In the genomic region with DNA sequence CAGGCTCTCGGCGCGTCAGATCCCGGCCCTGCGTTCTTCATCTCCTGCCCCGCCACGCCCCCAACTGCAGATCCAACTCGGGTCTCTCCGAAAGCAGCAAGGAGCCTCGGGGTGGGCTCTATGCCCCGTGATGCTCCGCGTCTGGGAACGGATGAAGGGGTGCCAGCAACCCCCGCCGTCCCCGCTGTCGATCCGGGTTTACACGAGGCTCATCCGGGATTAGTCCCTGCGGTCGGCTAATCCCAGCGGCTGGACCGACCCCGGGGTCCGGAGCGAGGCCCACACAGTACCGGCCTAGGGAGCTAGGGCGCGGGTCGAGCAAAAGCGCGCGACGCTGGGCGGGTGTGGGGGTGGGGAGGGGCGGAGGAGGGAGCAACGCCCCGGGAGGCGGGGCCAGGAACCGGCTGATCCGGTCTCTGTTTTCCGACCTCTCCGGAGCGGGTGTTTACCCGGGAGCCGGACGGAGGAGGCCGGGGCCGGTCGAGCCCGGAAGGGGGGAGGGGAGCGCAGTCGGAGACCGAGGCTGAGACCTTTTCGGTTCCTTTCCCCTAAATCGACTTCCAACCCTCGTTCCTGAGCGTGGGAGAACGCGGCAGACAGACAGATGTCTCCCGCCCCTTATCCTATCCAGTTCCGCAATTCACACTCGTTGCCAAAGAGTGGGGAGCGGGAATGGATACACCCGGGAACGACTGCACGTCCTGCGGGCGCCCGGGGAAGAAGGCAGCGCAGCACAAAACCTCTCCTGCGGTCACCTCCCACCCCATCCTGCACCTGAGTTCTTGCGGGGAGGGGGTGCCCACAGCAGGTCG, we compare ENCODE assay signal across 1 cellular context.
TF ChIP-seq lines count a peak whose summit lies in the region.

No MANE protein-coding gene starts in this region.

TF ChIP-seq in K562, 482 proteins besides CTCF, POLR2A, EP300 and RAD21 (continued from another document and continues in another):
- TF ChIP-seq PRPF4 (IDR thresholded peaks at IDR 0.05; ENCODE audit: insufficient read depth, low read depth, low read length, poor library complexity, severe bottlenecking) = no peak
- no peak for TF ChIP-seq ZNF696 (CRISPR knock-in tag; conservative IDR thresholded peaks at IDR 0.05)
- TF ChIP-seq SAFB2 (IDR thresholded peaks at IDR 0.05; ENCODE audit: borderline replicate concordance, low read depth, low read length, severe bottlenecking) = no peak
- TF ChIP-seq ZFPM2 (CRISPR knock-in tag; IDR thresholded peaks at IDR 0.05) = peak; percentile 87; the same call in 1 of the 2 replicates
- TF ChIP-seq ZNF41 (CRISPR knock-in tag; conservative IDR thresholded peaks at IDR 0.05) = no peak
- TF ChIP-seq, protein P1, sequence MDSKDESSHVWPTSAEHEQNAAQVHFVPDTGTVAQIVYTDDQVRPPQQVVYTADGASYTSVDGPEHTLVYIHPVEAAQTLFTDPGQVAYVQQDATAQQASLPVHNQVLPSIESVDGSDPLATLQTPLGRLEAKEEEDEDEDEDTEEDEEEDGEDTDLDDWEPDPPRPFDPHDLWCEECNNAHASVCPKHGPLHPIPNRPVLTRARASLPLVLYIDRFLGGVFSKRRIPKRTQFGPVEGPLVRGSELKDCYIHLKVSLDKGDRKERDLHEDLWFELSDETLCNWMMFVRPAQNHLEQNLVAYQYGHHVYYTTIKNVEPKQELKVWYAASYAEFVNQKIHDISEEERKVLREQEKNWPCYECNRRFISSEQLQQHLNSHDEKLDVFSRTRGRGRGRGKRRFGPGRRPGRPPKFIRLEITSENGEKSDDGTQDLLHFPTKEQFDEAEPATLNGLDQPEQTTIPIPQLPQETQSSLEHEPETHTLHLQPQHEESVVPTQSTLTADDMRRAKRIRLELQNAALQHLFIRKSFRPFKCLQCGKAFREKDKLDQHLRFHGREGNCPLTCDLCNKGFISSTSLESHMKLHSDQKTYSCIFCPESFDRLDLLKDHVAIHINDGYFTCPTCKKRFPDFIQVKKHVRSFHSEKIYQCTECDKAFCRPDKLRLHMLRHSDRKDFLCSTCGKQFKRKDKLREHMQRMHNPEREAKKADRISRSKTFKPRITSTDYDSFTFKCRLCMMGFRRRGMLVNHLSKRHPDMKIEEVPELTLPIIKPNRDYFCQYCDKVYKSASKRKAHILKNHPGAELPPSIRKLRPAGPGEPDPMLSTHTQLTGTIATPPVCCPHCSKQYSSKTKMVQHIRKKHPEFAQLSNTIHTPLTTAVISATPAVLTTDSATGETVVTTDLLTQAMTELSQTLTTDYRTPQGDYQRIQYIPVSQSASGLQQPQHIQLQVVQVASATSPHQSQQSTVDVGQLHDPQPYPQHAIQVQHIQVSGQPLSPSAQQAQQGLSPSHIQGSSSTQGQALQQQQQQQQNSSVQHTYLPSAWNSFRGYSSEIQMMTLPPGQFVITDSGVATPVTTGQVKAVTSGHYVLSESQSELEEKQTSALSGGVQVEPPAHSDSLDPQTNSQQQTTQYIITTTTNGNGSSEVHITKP (IDR thresholded peaks at IDR 0.05; ENCODE audit: partially characterized antibody) = no peak
- no peak for TF ChIP-seq MEF2A (IDR thresholded peaks at IDR 0.05; ENCODE audit: control insufficient read depth, low read depth, low read length)
- TF ChIP-seq ZNF316 (IDR thresholded peaks at IDR 0.05) = no peak
- no peak for TF ChIP-seq BRCA1 (IDR thresholded peaks at IDR 0.05)
- no peak for TF ChIP-seq BRCA1 (CRISPR knock-in tag; IDR thresholded peaks at IDR 0.05)
- TF ChIP-seq, protein P2, sequence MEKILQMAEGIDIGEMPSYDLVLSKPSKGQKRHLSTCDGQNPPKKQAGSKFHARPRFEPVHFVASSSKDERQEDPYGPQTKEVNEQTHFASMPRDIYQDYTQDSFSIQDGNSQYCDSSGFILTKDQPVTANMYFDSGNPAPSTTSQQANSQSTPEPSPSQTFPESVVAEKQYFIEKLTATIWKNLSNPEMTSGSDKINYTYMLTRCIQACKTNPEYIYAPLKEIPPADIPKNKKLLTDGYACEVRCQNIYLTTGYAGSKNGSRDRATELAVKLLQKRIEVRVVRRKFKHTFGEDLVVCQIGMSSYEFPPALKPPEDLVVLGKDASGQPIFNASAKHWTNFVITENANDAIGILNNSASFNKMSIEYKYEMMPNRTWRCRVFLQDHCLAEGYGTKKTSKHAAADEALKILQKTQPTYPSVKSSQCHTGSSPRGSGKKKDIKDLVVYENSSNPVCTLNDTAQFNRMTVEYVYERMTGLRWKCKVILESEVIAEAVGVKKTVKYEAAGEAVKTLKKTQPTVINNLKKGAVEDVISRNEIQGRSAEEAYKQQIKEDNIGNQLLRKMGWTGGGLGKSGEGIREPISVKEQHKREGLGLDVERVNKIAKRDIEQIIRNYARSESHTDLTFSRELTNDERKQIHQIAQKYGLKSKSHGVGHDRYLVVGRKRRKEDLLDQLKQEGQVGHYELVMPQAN (IDR thresholded peaks at IDR 0.05; ENCODE audit: borderline replicate concordance) = peak; percentile 74
- TF ChIP-seq ZNF583 (CRISPR knock-in tag; IDR thresholded peaks at IDR 0.05) = no peak
- TF ChIP-seq ZNF584 (CRISPR knock-in tag; IDR thresholded peaks at IDR 0.05; ENCODE audit: low read depth) = peak; percentile 58; the same call in 1 of the 2 replicates
- TF ChIP-seq FOS (IDR thresholded peaks at IDR 0.05; ENCODE audit: extremely low read depth, insufficient read length) = no peak
- TF ChIP-seq, protein P3, sequence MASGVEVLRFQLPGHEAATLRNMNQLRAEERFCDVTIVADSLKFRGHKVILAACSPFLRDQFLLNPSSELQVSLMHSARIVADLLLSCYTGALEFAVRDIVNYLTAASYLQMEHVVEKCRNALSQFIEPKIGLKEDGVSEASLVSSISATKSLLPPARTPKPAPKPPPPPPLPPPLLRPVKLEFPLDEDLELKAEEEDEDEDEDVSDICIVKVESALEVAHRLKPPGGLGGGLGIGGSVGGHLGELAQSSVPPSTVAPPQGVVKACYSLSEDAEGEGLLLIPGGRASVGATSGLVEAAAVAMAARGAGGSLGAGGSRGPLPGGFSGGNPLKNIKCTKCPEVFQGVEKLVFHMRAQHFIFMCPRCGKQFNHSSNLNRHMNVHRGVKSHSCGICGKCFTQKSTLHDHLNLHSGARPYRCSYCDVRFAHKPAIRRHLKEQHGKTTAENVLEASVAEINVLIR (CRISPR knock-in tag; IDR thresholded peaks at IDR 0.05) = no peak
- TF ChIP-seq EGR1 (conservative IDR thresholded peaks at IDR 0.05) = peak; percentile 85
- no peak for TF ChIP-seq ZFP30 (CRISPR knock-in tag; IDR thresholded peaks at IDR 0.05; ENCODE audit: borderline replicate concordance)
- TF ChIP-seq, protein P4, sequence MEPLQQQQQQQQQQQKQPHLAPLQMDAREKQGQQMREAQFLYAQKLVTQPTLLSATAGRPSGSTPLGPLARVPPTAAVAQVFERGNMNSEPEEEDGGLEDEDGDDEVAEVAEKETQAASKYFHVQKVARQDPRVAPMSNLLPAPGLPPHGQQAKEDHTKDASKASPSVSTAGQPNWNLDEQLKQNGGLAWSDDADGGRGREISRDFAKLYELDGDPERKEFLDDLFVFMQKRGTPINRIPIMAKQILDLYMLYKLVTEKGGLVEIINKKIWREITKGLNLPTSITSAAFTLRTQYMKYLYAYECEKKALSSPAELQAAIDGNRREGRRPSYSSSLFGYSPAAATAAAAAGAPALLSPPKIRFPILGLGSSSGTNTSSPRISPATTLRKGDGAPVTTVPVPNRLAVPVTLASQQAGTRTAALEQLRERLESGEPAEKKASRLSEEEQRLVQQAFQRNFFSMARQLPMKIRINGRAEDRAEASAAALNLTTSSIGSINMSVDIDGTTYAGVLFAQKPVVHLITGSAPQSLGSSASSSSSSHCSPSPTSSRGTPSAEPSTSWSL (CRISPR knock-in tag; IDR thresholded peaks at IDR 0.05; ENCODE audit: borderline replicate concordance) = 0 out of 2 replicates have a peak, but pooled peaks have one; percentile 45
- peak; percentile 10; the same call in 1 of the 2 replicates for TF ChIP-seq SMARCC2 (IDR thresholded peaks at IDR 0.05; ENCODE audit: low read depth)
- TF ChIP-seq, protein P5, sequence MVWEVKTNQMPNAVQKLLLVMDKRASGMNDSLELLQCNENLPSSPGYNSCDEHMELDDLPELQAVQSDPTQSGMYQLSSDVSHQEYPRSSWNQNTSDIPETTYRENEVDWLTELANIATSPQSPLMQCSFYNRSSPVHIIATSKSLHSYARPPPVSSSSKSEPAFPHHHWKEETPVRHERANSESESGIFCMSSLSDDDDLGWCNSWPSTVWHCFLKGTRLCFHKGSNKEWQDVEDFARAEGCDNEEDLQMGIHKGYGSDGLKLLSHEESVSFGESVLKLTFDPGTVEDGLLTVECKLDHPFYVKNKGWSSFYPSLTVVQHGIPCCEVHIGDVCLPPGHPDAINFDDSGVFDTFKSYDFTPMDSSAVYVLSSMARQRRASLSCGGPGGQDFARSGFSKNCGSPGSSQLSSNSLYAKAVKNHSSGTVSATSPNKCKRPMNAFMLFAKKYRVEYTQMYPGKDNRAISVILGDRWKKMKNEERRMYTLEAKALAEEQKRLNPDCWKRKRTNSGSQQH (CRISPR knock-in tag; IDR thresholded peaks at IDR 0.05) = 0 out of 2 replicates have a peak, but pooled peaks have one; percentile 47
- TF ChIP-seq, protein P6, sequence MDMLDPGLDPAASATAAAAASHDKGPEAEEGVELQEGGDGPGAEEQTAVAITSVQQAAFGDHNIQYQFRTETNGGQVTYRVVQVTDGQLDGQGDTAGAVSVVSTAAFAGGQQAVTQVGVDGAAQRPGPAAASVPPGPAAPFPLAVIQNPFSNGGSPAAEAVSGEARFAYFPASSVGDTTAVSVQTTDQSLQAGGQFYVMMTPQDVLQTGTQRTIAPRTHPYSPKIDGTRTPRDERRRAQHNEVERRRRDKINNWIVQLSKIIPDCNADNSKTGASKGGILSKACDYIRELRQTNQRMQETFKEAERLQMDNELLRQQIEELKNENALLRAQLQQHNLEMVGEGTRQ (CRISPR knock-in tag; IDR thresholded peaks at IDR 0.05) = no peak
- TF ChIP-seq ZNF830 (CRISPR knock-in tag; IDR thresholded peaks at IDR 0.05) = no peak
- no peak for TF ChIP-seq CREB1 (IDR thresholded peaks at IDR 0.05)
- 0 out of 2 replicates have a peak, but pooled peaks have one; percentile 50 for TF ChIP-seq CREB1 (CRISPR knock-in tag; IDR thresholded peaks at IDR 0.05)
- peak in 1 of 2 experiments; percentile 30; a peak in 1 of 4 replicates for TF ChIP-seq SIN3A (IDR thresholded peaks at IDR 0.05; ENCODE audit: borderline replicate concordance in 2 of 2, control insufficient read depth in 1 of 2, low read depth in 2 of 2, low read length in 2 of 2)
- TF ChIP-seq NEUROD1 (IDR thresholded peaks at IDR 0.05; ENCODE audit: borderline replicate concordance, low read depth, low read length, partially characterized antibody) = peak; percentile 12
- peak; percentile 67; the same call in 1 of the 2 replicates for TF ChIP-seq RNF2 (IDR thresholded peaks at IDR 0.05)
- no peak for TF ChIP-seq DIDO1 (tag; IDR thresholded peaks at IDR 0.05; ENCODE audit: low read depth)
- TF ChIP-seq, protein P7, sequence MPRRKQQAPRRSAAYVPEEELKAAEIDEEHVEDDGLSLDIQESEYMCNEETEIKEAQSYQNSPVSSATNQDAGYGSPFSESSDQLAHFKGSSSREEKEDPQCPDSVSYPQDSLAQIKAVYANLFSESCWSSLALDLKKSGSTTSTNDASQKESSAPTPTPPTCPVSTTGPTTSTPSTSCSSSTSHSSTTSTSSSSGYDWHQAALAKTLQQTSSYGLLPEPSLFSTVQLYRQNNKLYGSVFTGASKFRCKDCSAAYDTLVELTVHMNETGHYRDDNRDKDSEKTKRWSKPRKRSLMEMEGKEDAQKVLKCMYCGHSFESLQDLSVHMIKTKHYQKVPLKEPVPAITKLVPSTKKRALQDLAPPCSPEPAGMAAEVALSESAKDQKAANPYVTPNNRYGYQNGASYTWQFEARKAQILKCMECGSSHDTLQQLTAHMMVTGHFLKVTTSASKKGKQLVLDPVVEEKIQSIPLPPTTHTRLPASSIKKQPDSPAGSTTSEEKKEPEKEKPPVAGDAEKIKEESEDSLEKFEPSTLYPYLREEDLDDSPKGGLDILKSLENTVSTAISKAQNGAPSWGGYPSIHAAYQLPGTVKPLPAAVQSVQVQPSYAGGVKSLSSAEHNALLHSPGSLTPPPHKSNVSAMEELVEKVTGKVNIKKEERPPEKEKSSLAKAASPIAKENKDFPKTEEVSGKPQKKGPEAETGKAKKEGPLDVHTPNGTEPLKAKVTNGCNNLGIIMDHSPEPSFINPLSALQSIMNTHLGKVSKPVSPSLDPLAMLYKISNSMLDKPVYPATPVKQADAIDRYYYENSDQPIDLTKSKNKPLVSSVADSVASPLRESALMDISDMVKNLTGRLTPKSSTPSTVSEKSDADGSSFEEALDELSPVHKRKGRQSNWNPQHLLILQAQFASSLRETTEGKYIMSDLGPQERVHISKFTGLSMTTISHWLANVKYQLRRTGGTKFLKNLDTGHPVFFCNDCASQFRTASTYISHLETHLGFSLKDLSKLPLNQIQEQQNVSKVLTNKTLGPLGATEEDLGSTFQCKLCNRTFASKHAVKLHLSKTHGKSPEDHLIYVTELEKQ (CRISPR knock-in tag; IDR thresholded peaks at IDR 0.05) = no peak
- TF ChIP-seq, protein P8, sequence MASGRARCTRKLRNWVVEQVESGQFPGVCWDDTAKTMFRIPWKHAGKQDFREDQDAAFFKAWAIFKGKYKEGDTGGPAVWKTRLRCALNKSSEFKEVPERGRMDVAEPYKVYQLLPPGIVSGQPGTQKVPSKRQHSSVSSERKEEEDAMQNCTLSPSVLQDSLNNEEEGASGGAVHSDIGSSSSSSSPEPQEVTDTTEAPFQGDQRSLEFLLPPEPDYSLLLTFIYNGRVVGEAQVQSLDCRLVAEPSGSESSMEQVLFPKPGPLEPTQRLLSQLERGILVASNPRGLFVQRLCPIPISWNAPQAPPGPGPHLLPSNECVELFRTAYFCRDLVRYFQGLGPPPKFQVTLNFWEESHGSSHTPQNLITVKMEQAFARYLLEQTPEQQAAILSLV (tag; IDR thresholded peaks at IDR 0.05) = no peak
- no peak for TF ChIP-seq ZNF354B (CRISPR knock-in tag; IDR thresholded peaks at IDR 0.05)
- TF ChIP-seq RHOXF2B (CRISPR knock-in tag; conservative IDR thresholded peaks at IDR 0.05) = no peak
- TF ChIP-seq ZNF384 (IDR thresholded peaks at IDR 0.05; ENCODE audit: low read depth, low read length) = no peak
- TF ChIP-seq CHD4 (IDR thresholded peaks at IDR 0.05; ENCODE audit: insufficient read depth, insufficient replicate concordance, low read depth, low read length, poor library complexity, severe bottlenecking) = no peak
- TF ChIP-seq ILF3 (IDR thresholded peaks at IDR 0.05; ENCODE audit: borderline replicate concordance) = no peak
- TF ChIP-seq ASH1L (IDR thresholded peaks at IDR 0.05; ENCODE audit: borderline replicate concordance, low read depth, partially characterized antibody) = no peak
- TF ChIP-seq MAFG (tag; conservative IDR thresholded peaks at IDR 0.05) = no peak
- TF ChIP-seq ZFX (CRISPR knock-in tag; IDR thresholded peaks at IDR 0.05) = peak; percentile 81
- no peak for TF ChIP-seq YBX1 (IDR thresholded peaks at IDR 0.05)
- TF ChIP-seq, protein P9, sequence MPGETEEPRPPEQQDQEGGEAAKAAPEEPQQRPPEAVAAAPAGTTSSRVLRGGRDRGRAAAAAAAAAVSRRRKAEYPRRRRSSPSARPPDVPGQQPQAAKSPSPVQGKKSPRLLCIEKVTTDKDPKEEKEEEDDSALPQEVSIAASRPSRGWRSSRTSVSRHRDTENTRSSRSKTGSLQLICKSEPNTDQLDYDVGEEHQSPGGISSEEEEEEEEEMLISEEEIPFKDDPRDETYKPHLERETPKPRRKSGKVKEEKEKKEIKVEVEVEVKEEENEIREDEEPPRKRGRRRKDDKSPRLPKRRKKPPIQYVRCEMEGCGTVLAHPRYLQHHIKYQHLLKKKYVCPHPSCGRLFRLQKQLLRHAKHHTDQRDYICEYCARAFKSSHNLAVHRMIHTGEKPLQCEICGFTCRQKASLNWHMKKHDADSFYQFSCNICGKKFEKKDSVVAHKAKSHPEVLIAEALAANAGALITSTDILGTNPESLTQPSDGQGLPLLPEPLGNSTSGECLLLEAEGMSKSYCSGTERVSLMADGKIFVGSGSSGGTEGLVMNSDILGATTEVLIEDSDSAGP (CRISPR knock-in tag; IDR thresholded peaks at IDR 0.05) = no peak
- TF ChIP-seq, protein P10, sequence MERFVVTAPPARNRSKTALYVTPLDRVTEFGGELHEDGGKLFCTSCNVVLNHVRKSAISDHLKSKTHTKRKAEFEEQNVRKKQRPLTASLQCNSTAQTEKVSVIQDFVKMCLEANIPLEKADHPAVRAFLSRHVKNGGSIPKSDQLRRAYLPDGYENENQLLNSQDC (CRISPR knock-in tag; IDR thresholded peaks at IDR 0.05) = peak; percentile 55; the same call in 1 of the 2 replicates
